11 cellular contexts compared by ENCODE assay signal in the genomic region with DNA sequence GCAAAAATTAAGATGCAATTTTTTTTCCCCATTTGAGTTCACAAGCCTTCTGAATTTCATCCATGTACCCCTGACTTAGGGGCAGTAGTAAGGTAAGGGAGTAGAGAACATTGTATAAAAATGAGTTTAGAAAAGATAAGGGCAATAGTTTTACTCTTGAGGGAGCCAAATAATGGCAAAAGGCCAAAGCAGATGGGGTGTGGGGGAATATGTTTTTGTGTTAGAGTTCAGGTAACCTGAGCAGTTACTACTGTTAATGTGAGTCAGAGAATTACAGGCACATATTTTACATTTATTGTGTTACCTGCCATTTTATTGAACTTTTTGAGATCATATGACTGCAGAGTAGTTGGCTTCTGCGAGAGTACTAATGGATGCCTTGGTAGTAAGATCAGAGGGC. TPM values are rescaled to one million over a fixed set of nuclear protein-coding genes. Genes with fewer than 3 reads are reported as not detected.
A peak's percentile ranks its signal among the peaks of the same experiment; 100 is the strongest.
DNase-seq lines count a peak whose midpoint lies in the region; ATAC-seq, FAIRE-seq and TF ChIP-seq lines count a peak whose summit lies in the region.
"Had no signal": no experiment of that assay in that cellular context is flagged by ENCODE, and none has a peak within 500 bp of the region (broad histone marks: within the 10 kb centered on the region; RNA-seq: fewer than 3 reads in every experiment).

No MANE protein-coding gene starts in this region.

- intact Hi-C loops in K562 (cut with micrococcal nuclease) (loop anchor here (10.0 kb wide), 1 partner anchor 583 kb away; the partner anchor contains the start of gene CREBZF), left cardiac atrium (cut with DNase I) (loop anchor here in 1 of 2 donors (10.0 kb wide), 1 partner anchor 393 kb away; the partner anchor contains the start of gene CCDC83)

- no peak overlapping the region for H3K4me3 Mint-ChIP-seq in activated naive CD4-positive, alpha-beta T cell treated with anti-CD3 and anti-CD28 coated beads, Interleukin-2, amount 50 U/mL, for 24 hours
- H3K4me3 Mint-ChIP-seq in stimulated activated naive B cell treated with anti-CD40 and anti-IgM and Interleukin-4, amounts not matched to agents 10 μg/mL and 1 μg/mL and 100 μg/mL, for 72 hours, result peak overlapping the region; percentile 68 to 78

- no peak overlapping the region for H3K4me3 ChIP-seq in K562
- H3K4me3 ChIP-seq: lower lobe of right lung had no signal

- peaks cover 76% of the 10 kb centered on the region for H3K79me2 ChIP-seq in K562 (ENCODE audit: control insufficient read depth, insufficient read depth, low read length)

- peaks cover 30% of the 10 kb centered on the region; the same call in 2 of the 3 replicates for H3K36me3 ChIP-seq in K562 (ENCODE audit: control insufficient read depth, insufficient read depth, low read length)

- no peak for FAIRE-seq in K562 (lab: Jason Lieb, UNC)

- H3K9me1 ChIP-seq in K562 (ENCODE audit: control insufficient read depth, insufficient read depth, low read length), result no peaks in the 10 kb centered on the region

- TF ChIP-seq EP300 in K562 (IDR thresholded peaks at IDR 0.05; ENCODE audit: low read length), result no peak

- H3K4me1 ChIP-seq in K562 (replicated peaks in 1 of 2; ENCODE audit: control insufficient read depth in 2 of 2, insufficient read depth in 2 of 2, low read length in 2 of 2), result peaks cover 3 to 19% of the 10 kb centered on the region in 2 experiments; a peak in 4 of 5 replicates

- ATAC-seq in K562 (no peak), left cardiac atrium (no peak)
- ATAC-seq in stimulated activated naive B cell treated with anti-CD40 and anti-IgM and Interleukin-4, amounts not matched to agents 10 μg/mL and 1 μg/mL and 100 μg/mL, for 72 hours (replicated peaks), result no peak
- ATAC-seq: foreskin keratinocyte, lower lobe of right lung had no signal

- no peak for TF ChIP-seq CTCF in K562 (IDR thresholded peaks at IDR 0.05 in 2 of 3, conservative IDR thresholded peaks at IDR 0.05 in 1 of 3; ENCODE audit: insufficient read depth in 2 of 3, low read depth in 1 of 3, low read length in 3 of 3)

- H3K27ac ChIP-seq in K562 (ENCODE audit: extremely low read depth, low read depth, low read length), result no peak overlapping the region
- H3K27ac ChIP-seq: foreskin keratinocyte, lower lobe of right lung had no signal

- no peaks in the 10 kb centered on the region for H3K27me3 Mint-ChIP-seq in activated naive CD4-positive, alpha-beta T cell treated with anti-CD3 and anti-CD28 coated beads, Interleukin-2, amount 50 U/mL, for 24 hours
- no peaks in the 10 kb centered on the region for H3K27me3 Mint-ChIP-seq in stimulated activated naive B cell treated with anti-CD40 and anti-IgM and Interleukin-4, amounts not matched to agents 10 μg/mL and 1 μg/mL and 100 μg/mL, for 72 hours

- H3K4me1 Mint-ChIP-seq in activated naive CD4-positive, alpha-beta T cell treated with anti-CD3 and anti-CD28 coated beads, Interleukin-2, amount 50 U/mL, for 24 hours, result peaks cover 51% of the 10 kb centered on the region
- peaks cover 24 to 29% of the 10 kb centered on the region in 2 donors for H3K4me1 Mint-ChIP-seq in stimulated activated naive B cell treated with anti-CD40 and anti-IgM and Interleukin-4, amounts not matched to agents 10 μg/mL and 1 μg/mL and 100 μg/mL, for 72 hours

- peak overlapping the region; percentile 15 for H3K4me2 ChIP-seq in K562 (ENCODE audit: insufficient read depth, low read length)

- no peak for DNase-seq in activated naive CD4-positive, alpha-beta T cell treated with Interleukin-2 at 50 U/mL for 16 hours
- DNase-seq in NCI-H2171 treated with DMSO at 0.1 percent for 48 hours (lab: John Stamatoyannopoulos, UW) (peak; percentile 99), K562 (ENCODE audit: extremely low read depth in 1 of 4, low spot score in 3 of 4) (peak in 3 of 4 experiments; percentile 18 to 65 (median 21)), GM03348 (ENCODE audit: low spot score) (no peak), left cardiac atrium (no peak), DMS153 treated with DMSO at 0.1 percent for 48 hours (lab: John Stamatoyannopoulos, UW; ENCODE audit: unreplicated experiment) (no peak)
- no peak for DNase-seq in stimulated activated naive B cell treated with anti-CD40 and anti-IgM and Interleukin-4, amounts not matched to agents 10 μg/mL and 1 μg/mL and 100 μg/mL, for 72 hours
- DNase-seq: lower lobe of right lung, retina had no signal

- H3K27ac Mint-ChIP-seq in activated naive CD4-positive, alpha-beta T cell treated with anti-CD3 and anti-CD28 coated beads, Interleukin-2, amount 50 U/mL, for 24 hours, result peak overlapping the region; percentile 56
- peak overlapping the region; percentile 9 for H3K27ac Mint-ChIP-seq in stimulated activated naive B cell treated with anti-CD40 and anti-IgM and Interleukin-4, amounts not matched to agents 10 μg/mL and 1 μg/mL and 100 μg/mL, for 72 hours

- in situ Hi-C loops in K562 (cut with MboI), result no loop called here

- no peaks in the 10 kb centered on the region for H3K9me3 Mint-ChIP-seq in activated naive CD4-positive, alpha-beta T cell treated with anti-CD3 and anti-CD28 coated beads, Interleukin-2, amount 50 U/mL, for 24 hours
- H3K9me3 Mint-ChIP-seq in stimulated activated naive B cell treated with anti-CD40 and anti-IgM and Interleukin-4, amounts not matched to agents 10 μg/mL and 1 μg/mL and 100 μg/mL, for 72 hours, result no peaks in the 10 kb centered on the region

- H3K9ac ChIP-seq in K562 (ENCODE audit: insufficient read depth in 1 of 2, low read depth in 2 of 2, low read length in 2 of 2), result 0 out of 4 replicates have a peak overlapping the region, but pooled peaks of 1 of the 2 experiments have one; percentile 99

- TF ChIP-seq RAD21 in K562 (CRISPR knock-in tag; conservative IDR thresholded peaks at IDR 0.05 in 1 of 2, IDR thresholded peaks at IDR 0.05 in 1 of 2), result no peak

- TF ChIP-seq POLR2A in K562 (conservative IDR thresholded peaks at IDR 0.05), result no peak

- H3K36me3 Mint-ChIP-seq in activated naive CD4-positive, alpha-beta T cell treated with anti-CD3 and anti-CD28 coated beads, Interleukin-2, amount 50 U/mL, for 24 hours, result peaks cover 17% of the 10 kb centered on the region
- peaks cover 14 to 23% of the 10 kb centered on the region in 2 donors for H3K36me3 Mint-ChIP-seq in stimulated activated naive B cell treated with anti-CD40 and anti-IgM and Interleukin-4, amounts not matched to agents 10 μg/mL and 1 μg/mL and 100 μg/mL, for 72 hours

- peaks cover 15% of the 10 kb centered on the region for H4K20me1 ChIP-seq in K562 (replicated peaks; ENCODE audit: control insufficient read depth, insufficient read depth, low read length)

- BruUV-seq in K562 (replicated peaks; lab: Mats Ljungman, UMichigan), result no TSS peak

- H3K9me3 ChIP-seq in K562 (replicated peaks; ENCODE audit: control insufficient read depth, insufficient read depth, low read depth, low read length), result no peaks in the 10 kb centered on the region
- H3K9me3 ChIP-seq: lower lobe of right lung had no signal

- CTCF ChIA-PET in K562 (lab: Yijun Ruan, JAX; ENCODE audit: low intra/inter-chr PET ratio), result no interaction called here

- POLR2A ChIA-PET in K562 (lab: Yijun Ruan, JAX), result interaction anchor here (0.6 to 0.9 kb wide), 3 partner anchors 17 to 294 kb away, joined by 3 to 5 read pairs (median 3); no protein-coding TSS in a partner anchor

- H3K27me3 ChIP-seq in K562 (ENCODE audit: control insufficient read depth in 2 of 2, insufficient read depth in 2 of 2, low read length in 2 of 2), result no peaks in the 10 kb centered on the region
- H3K27me3 ChIP-seq: foreskin keratinocyte had no signal

- WGBS in K562 (ENCODE audit: insufficient coverage, low coverage, missing lambda C conversion rate), result 17% methylated on average over 1 of the region's 1 CpG

- no peak overlapping the region for H2AFZ ChIP-seq in K562 (ENCODE audit: low read depth, low read length)

RNA-seq across cellular contexts. Expression of gene EED, which starts 3.1 kb away (rescaled TPM):
- 50.8 and 171 TPM in 2 replicates for total RNA-seq in K562 (2011; cell fraction: chromatin; rRNA removed; ENCODE audit: low replicate concordance)
- 21.7 and 26.6 TPM in 2 replicates for total RNA-seq in K562 (2011; cell fraction: nucleolus; rRNA removed)
- 72.6 and 106 TPM in 2 replicates for total RNA-seq in K562 (2011; cell fraction: nucleoplasm; rRNA removed)
- total RNA-seq in K562 (2014; rRNA removed) (33.0 and 34.4 TPM in 2 replicates), K562 (2014; rRNA removed; fragmentation: Illumina TruSeq; extraction: Trizol) (57.1 and 62.6 TPM in 2 replicates), K562 (2015; rRNA removed; fragmentation: Illumina TruSeq; extraction: Trizol) (51.5 and 55.1 TPM in 2 replicates), K562 (2021) (47.4 and 47.8 TPM in 2 replicates), left cardiac atrium (10 to 100 TPM; 14.3 to 14.8 TPM)
- polyA plus RNA-seq in K562 (2011; rRNA removed) (61.6 and 99.5 TPM in 2 replicates), K562 (2014; fragmentation: Illumina TruSeq; extraction: Trizol) (41.9 and 43.1 TPM in 2 replicates), K562 (2014; fragmentation: Nextera tagmentation; extraction: Ambion mirVana) (100 to 1,000 TPM; 108 to 110 TPM), K562 (2014; rRNA removed) (47.3 and 48.0 TPM in 2 replicates)
- polyA plus RNA-seq in K562 (2011; cell fraction: cytosol; rRNA removed), result 16.1 and 24.9 TPM in 2 replicates
- polyA plus RNA-seq in K562 (2011; cell fraction: nucleus; rRNA removed), result 39.1 and 51.7 TPM in 2 replicates
- polyA plus RNA-seq in K562 (2012), result 32.5 and 74.9 TPM in 2 replicates
- polyA minus RNA-seq in K562 (2011; rRNA and poly(A)+ RNA removed), result 67.8 and 85.7 TPM in 2 replicates
- polyA minus RNA-seq in K562 (2011; cell fraction: cytosol; rRNA and poly(A)+ RNA removed), result 20.5 and 31.8 TPM in 2 replicates
- 45.6 and 53.3 TPM in 2 replicates for polyA minus RNA-seq in K562 (2011; cell fraction: nucleus; rRNA and poly(A)+ RNA removed)

RNA-seq across cellular contexts. Expression of gene HIKESHI, which starts 54.4 kb away (rescaled TPM):
- total RNA-seq in K562 (2011; cell fraction: chromatin; rRNA removed; ENCODE audit: low replicate concordance), result 35.6 and 59.4 TPM in 2 replicates
- total RNA-seq in K562 (2011; cell fraction: nucleolus; rRNA removed), result 24.7 and 28.0 TPM in 2 replicates
- total RNA-seq in K562 (2011; cell fraction: nucleoplasm; rRNA removed), result 38.5 and 43.4 TPM in 2 replicates
- total RNA-seq in K562 (2014; rRNA removed) (33.2 and 41.6 TPM in 2 replicates), K562 (2014; rRNA removed; fragmentation: Illumina TruSeq; extraction: Trizol) (56.9 and 62.7 TPM in 2 replicates), K562 (2015; rRNA removed; fragmentation: Illumina TruSeq; extraction: Trizol) (50.6 and 58.5 TPM in 2 replicates), K562 (2021) (44.5 and 50.3 TPM in 2 replicates), left cardiac atrium (10 to 100 TPM; 39.0 to 41.2 TPM)
- polyA plus RNA-seq in K562 (2011; rRNA removed) (151 and 179 TPM in 2 replicates), K562 (2014; fragmentation: Illumina TruSeq; extraction: Trizol) (54.2 and 55.5 TPM in 2 replicates), K562 (2014; fragmentation: Nextera tagmentation; extraction: Ambion mirVana) (100 to 1,000 TPM; 183 to 196 TPM), K562 (2014; rRNA removed) (55.0 and 66.1 TPM in 2 replicates)
- polyA plus RNA-seq in K562 (2011; cell fraction: cytosol; rRNA removed), result 66.9 and 70.7 TPM in 2 replicates
- 126 and 221 TPM in 2 replicates for polyA plus RNA-seq in K562 (2011; cell fraction: nucleus; rRNA removed)
- 55.3 and 62.5 TPM in 2 replicates for polyA plus RNA-seq in K562 (2012)
- 58.4 and 60.5 TPM in 2 replicates for polyA minus RNA-seq in K562 (2011; rRNA and poly(A)+ RNA removed)
- 18.7 and 21.0 TPM in 2 replicates for polyA minus RNA-seq in K562 (2011; cell fraction: cytosol; rRNA and poly(A)+ RNA removed)
- polyA minus RNA-seq in K562 (2011; cell fraction: nucleus; rRNA and poly(A)+ RNA removed), result 15.2 and 25.2 TPM in 2 replicates

Comparison
In these comparisons a context has a peak if more than half of its experiments do, and no peak if none do; other contexts are left out.
1. DNase-seq: peak in NCI-H2171 treated with DMSO at 0.1 percent for 48 hours (single experiment) and K562 (3 of 4); none in activated naive CD4-positive, alpha-beta T cell treated with Interleukin-2 at 50 U/mL for 16 hours (single experiment), stimulated activated naive B cell treated with anti-CD40 and anti-IgM and Interleukin-4, amounts not matched to agents 10 μg/mL and 1 μg/mL and 100 μg/mL, for 72 hours (single experiment), GM03348 (single experiment), left cardiac atrium (single experiment) and DMS153 treated with DMSO at 0.1 percent for 48 hours (single experiment).